19 cellular contexts compared by ENCODE assay signal in the genomic region with DNA sequence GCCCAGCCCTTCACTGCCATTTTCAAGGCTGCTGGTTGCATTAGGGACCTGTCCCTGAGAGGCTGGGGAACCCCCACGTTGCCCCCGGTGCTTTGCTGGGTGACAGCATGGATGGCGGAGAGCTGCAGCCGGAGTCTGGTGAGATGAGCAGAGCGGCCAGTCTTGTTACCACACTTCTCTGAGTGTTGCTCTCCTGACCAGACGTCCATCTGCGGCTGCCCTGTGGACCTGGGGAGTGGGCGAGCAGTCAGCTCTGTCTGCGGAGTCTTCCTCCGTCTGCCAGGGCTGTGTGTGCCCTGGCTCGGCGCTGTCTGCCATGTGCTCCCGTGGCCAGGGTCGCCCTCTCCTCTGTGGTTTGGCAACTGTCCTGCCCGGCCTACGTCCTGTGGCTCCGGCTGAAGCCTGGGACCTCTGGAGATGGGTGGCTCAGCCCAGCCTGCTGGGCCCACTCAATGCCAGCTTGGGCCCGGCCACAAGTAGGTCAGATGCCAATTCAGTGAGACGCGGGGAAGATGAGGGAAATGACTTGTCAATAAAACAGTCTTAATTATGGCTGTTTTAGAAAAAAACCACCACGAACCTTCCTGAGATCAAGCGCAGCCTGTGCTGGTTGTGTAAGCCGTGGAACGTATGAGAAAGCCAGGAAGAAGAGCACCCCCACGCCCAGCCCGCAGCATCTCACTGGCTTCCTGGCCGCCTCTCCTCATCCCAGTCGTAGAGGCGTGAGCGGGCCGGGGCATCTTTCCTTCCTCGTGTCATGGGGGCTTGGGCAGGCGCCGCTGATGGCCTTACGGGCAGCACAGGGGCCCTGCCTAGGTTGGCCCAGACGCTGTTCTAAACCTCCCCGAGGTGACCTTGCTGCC. TPM values are rescaled to one million over a fixed set of nuclear protein-coding genes. Genes with fewer than 3 reads are reported as not detected.
DNase-seq lines count a peak whose midpoint lies in the region; ATAC-seq and TF ChIP-seq lines count a peak whose summit lies in the region.
"Had no signal": no experiment of that assay in that cellular context is flagged by ENCODE, and none has a peak within 500 bp of the region (broad histone marks: within the 10 kb centered on the region; RNA-seq: fewer than 3 reads in every experiment).

No MANE protein-coding gene starts in this region.

- peak; percentile 49 for DNase-seq in CD1c-positive myeloid dendritic cell (ENCODE audit: extremely low spot score)
- DNase-seq in MV-4-11 (lab: John Stamatoyannopoulos, UW), result peak; percentile 31
- DNase-seq in endothelial cell (ENCODE audit: low spot score), result no peak
- peak; percentile 95 for DNase-seq in osteoblast (ENCODE audit: insufficient read length, low spot score, missing footprints)
- no peak for DNase-seq in stimulated activated effector memory CD8-positive, alpha-beta T cell treated with anti-CD3 and anti-CD28 coated beads, Interleukin-12 subunit alpha, Interleukin-12 subunit beta, amount 100 ng/mL, for 72 hours (ENCODE audit: low spot score in 2 of 2)
- DNase-seq in BE2C, result no peak
- DNase-seq in activated effector memory CD4-positive, alpha-beta T cell treated with anti-CD3 and anti-CD28 coated beads, Interleukin-2, amount 50 U/mL, for 16 hours, result no peak
- DNase-seq: activated CD4-positive, alpha-beta T cell treated with anti-CD3 and anti-CD28 coated beads, Interleukin-2, amount 10 ng/mL, durations not matched to agents 24 days and 14 days; activated naive CD8-positive, alpha-beta T cell treated with anti-CD3 and anti-CD28 coated beads, Interleukin-2, amount 50 U/mL, for 24 hours; activated T-cell treated with anti-CD3 and anti-CD28 coated beads for 4 hours; central memory CD4-positive, alpha-beta T cell; foreskin fibroblast; NCI-H1092 treated with DMSO at 0.1 percent for 48 hours; stimulated activated naive CD8-positive, alpha-beta T cell treated with anti-CD3 and anti-CD28 coated beads, Interleukin-15, Interleukin-2, amounts not matched to agents 100 U/mL and 50 U/mL, for 24 hours; T-helper 9 cell had no signal

- H3K27me3 Mint-ChIP-seq in endothelial cell (ENCODE audit: unreplicated experiment), result peaks cover 6% of the 10 kb centered on the region
- H3K27me3 Mint-ChIP-seq: activated CD4-positive, alpha-beta T cell treated with anti-CD3 and anti-CD28 coated beads, Interleukin-2, amount 10 ng/mL, durations not matched to agents 24 days and 14 days; activated naive CD8-positive, alpha-beta T cell treated with anti-CD3 and anti-CD28 coated beads, Interleukin-2, amount 50 U/mL, for 24 hours; memory B cell had no signal

- H3K4me3 ChIP-seq in osteoblast (ENCODE audit: insufficient read depth, low read length) (peak overlapping the region; percentile 12), BE2C (ENCODE audit: low read depth, low read length) (no peak overlapping the region)
- H3K4me3 ChIP-seq: skin epidermis had no signal

- peak overlapping the region; percentile 41 for H3K4me2 ChIP-seq in osteoblast (ENCODE audit: insufficient read depth, low read length)

- H3K4me1 ChIP-seq in osteoblast (ENCODE audit: insufficient read depth, low read length), result peaks cover 18% of the 10 kb centered on the region
- H3K4me1 ChIP-seq in BE2C, result no peaks in the 10 kb centered on the region

- H3K36me3 ChIP-seq in osteoblast (ENCODE audit: insufficient read depth, low read length) (peaks cover 4% of the 10 kb centered on the region), BE2C (peaks cover 16% of the 10 kb centered on the region; the same call in 1 of the 2 replicates)

- peaks cover 50% of the 10 kb centered on the region for H4K20me1 ChIP-seq in osteoblast (ENCODE audit: insufficient read depth, low read length)

- H2AFZ ChIP-seq in osteoblast (ENCODE audit: low read length), result no peak overlapping the region

- peak overlapping the region; percentile 36 for H3K27ac Mint-ChIP-seq in endothelial cell (ENCODE audit: unreplicated experiment)
- no peak overlapping the region for H3K27ac Mint-ChIP-seq in stimulated activated effector memory CD8-positive, alpha-beta T cell treated with anti-CD3 and anti-CD28 coated beads, Interleukin-12 subunit alpha, Interleukin-12 subunit beta, amount 100 ng/mL, for 72 hours
- H3K27ac Mint-ChIP-seq: activated CD4-positive, alpha-beta T cell treated with anti-CD3 and anti-CD28 coated beads, Interleukin-2, amount 10 ng/mL, durations not matched to agents 24 days and 14 days; activated naive CD8-positive, alpha-beta T cell treated with anti-CD3 and anti-CD28 coated beads, Interleukin-2, amount 50 U/mL, for 24 hours; memory B cell had no signal

- H3K9me3 Mint-ChIP-seq in endothelial cell (ENCODE audit: unreplicated experiment), result no peaks in the 10 kb centered on the region
- no peaks in the 10 kb centered on the region for H3K9me3 Mint-ChIP-seq in stimulated activated effector memory CD8-positive, alpha-beta T cell treated with anti-CD3 and anti-CD28 coated beads, Interleukin-12 subunit alpha, Interleukin-12 subunit beta, amount 100 ng/mL, for 72 hours
- H3K9me3 Mint-ChIP-seq: activated CD4-positive, alpha-beta T cell treated with anti-CD3 and anti-CD28 coated beads, Interleukin-2, amount 10 ng/mL, durations not matched to agents 24 days and 14 days; activated naive CD8-positive, alpha-beta T cell treated with anti-CD3 and anti-CD28 coated beads, Interleukin-2, amount 50 U/mL, for 24 hours; memory B cell had no signal

- no peaks in the 10 kb centered on the region for H3K9me3 ChIP-seq in osteoblast (ENCODE audit: low read depth, low read length)
- H3K9me3 ChIP-seq in BE2C, result no peaks in the 10 kb centered on the region
- H3K9me3 ChIP-seq: neutrophil had no signal

- TF ChIP-seq CTCF in endothelial cell (IDR thresholded peaks at IDR 0.05; ENCODE audit: unreplicated experiment), result no peak
- no peak for TF ChIP-seq CTCF in osteoblast (IDR thresholded peaks at IDR 0.05; ENCODE audit: extremely low read depth, low read depth, low read length)
- TF ChIP-seq CTCF in BE2C (IDR thresholded peaks at IDR 0.05; ENCODE audit: low read depth, low read length), result no peak

- peaks cover 4% of the 10 kb centered on the region for H3K36me3 Mint-ChIP-seq in endothelial cell (ENCODE audit: low read depth, unreplicated experiment)
- H3K36me3 Mint-ChIP-seq in stimulated activated effector memory CD8-positive, alpha-beta T cell treated with anti-CD3 and anti-CD28 coated beads, Interleukin-12 subunit alpha, Interleukin-12 subunit beta, amount 100 ng/mL, for 72 hours, result peaks cover 11% of the 10 kb centered on the region
- H3K36me3 Mint-ChIP-seq: memory B cell had no signal

- H3K4me3 Mint-ChIP-seq in endothelial cell (ENCODE audit: unreplicated experiment), result peak overlapping the region; percentile 67
- no peak overlapping the region for H3K4me3 Mint-ChIP-seq in stimulated activated effector memory CD8-positive, alpha-beta T cell treated with anti-CD3 and anti-CD28 coated beads, Interleukin-12 subunit alpha, Interleukin-12 subunit beta, amount 100 ng/mL, for 72 hours
- H3K4me3 Mint-ChIP-seq: activated CD4-positive, alpha-beta T cell treated with anti-CD3 and anti-CD28 coated beads, Interleukin-2, amount 10 ng/mL, durations not matched to agents 24 days and 14 days; activated naive CD8-positive, alpha-beta T cell treated with anti-CD3 and anti-CD28 coated beads, Interleukin-2, amount 50 U/mL, for 24 hours; memory B cell had no signal

- H3K79me2 ChIP-seq in osteoblast (ENCODE audit: insufficient read depth, low read length), result peaks cover 54% of the 10 kb centered on the region

- peak overlapping the region; percentile 75 for H3K27ac ChIP-seq in osteoblast (ENCODE audit: low read depth, low read length)
- H3K27ac ChIP-seq: neutrophil, skin epidermis had no signal

- no peak for ATAC-seq in HG03439 (IDR thresholded peaks at IDR 0.05; ENCODE audit: unreplicated experiment)
- no peak for ATAC-seq in stimulated activated effector memory CD8-positive, alpha-beta T cell treated with anti-CD3 and anti-CD28 coated beads, Interleukin-12 subunit alpha, Interleukin-12 subunit beta, amount 100 ng/mL, for 72 hours
- ATAC-seq: activated naive CD8-positive, alpha-beta T cell treated with anti-CD3 and anti-CD28 coated beads, Interleukin-2, amount 50 U/mL, for 24 hours; stimulated activated naive CD8-positive, alpha-beta T cell treated with anti-CD3 and anti-CD28 coated beads, Interleukin-15, Interleukin-2, amounts not matched to agents 100 U/mL and 50 U/mL, for 24 hours had no signal

- H3K4me1 Mint-ChIP-seq in endothelial cell (ENCODE audit: unreplicated experiment), result peaks cover 11% of the 10 kb centered on the region
- H3K4me1 Mint-ChIP-seq in stimulated activated effector memory CD8-positive, alpha-beta T cell treated with anti-CD3 and anti-CD28 coated beads, Interleukin-12 subunit alpha, Interleukin-12 subunit beta, amount 100 ng/mL, for 72 hours, result peaks cover 31% of the 10 kb centered on the region

- H3K27me3 ChIP-seq in osteoblast (ENCODE audit: insufficient read depth, low read length), result no peaks in the 10 kb centered on the region
- no peaks in the 10 kb centered on the region for H3K27me3 ChIP-seq in BE2C
- H3K27me3 ChIP-seq: neutrophil had no signal

RNA-seq across cellular contexts. Expression of a gene that starts 7.9 kb away (rescaled TPM):
- total RNA-seq in endothelial cell (ENCODE audit: unreplicated experiment) (24.3 TPM), osteoblast (19.2 and 21.7 TPM in 2 replicates)
- 106 TPM for polyA plus RNA-seq in BE2C (2012; ENCODE audit: insufficient read depth, insufficient read length, low read depth)

RNA-seq across cellular contexts. Expression of a gene that starts 29.8 kb away (rescaled TPM):
- total RNA-seq in endothelial cell (ENCODE audit: unreplicated experiment) (0.90 TPM), osteoblast (1.5 and 2.5 TPM in 2 replicates)
- not detected for polyA plus RNA-seq in BE2C (2012; ENCODE audit: insufficient read depth, insufficient read length, low read depth)

Comparison
In these comparisons a context has a peak if more than half of its experiments do, and no peak if none do; other contexts are left out.
1. DNase-seq: peak in CD1c-positive myeloid dendritic cell (single experiment), MV-4-11 (single experiment) and osteoblast (single experiment); none in endothelial cell (single experiment), stimulated activated effector memory CD8-positive, alpha-beta T cell treated with anti-CD3 and anti-CD28 coated beads, Interleukin-12 subunit alpha, Interleukin-12 subunit beta, amount 100 ng/mL, for 72 hours (0 of 2), BE2C (single experiment) and activated effector memory CD4-positive, alpha-beta T cell treated with anti-CD3 and anti-CD28 coated beads, Interleukin-2, amount 50 U/mL, for 16 hours (single experiment).